ENCODE assay signal across 10 cellular contexts in genomic region chr14:74514471-74514932, GRCh38. TPM values are rescaled to one million over a fixed set of nuclear protein-coding genes. Genes with fewer than 3 reads are reported as not detected.
DNase-seq lines count a peak whose midpoint lies in the region; ATAC-seq and TF ChIP-seq lines count a peak whose summit lies in the region.
"Had no signal": no experiment of that assay in that cellular context is flagged by ENCODE, and none has a peak within 500 bp of the region (broad histone marks: within the 10 kb centered on the region; RNA-seq: fewer than 3 reads in every experiment).

No MANE protein-coding gene starts in this region.

- H3K9me3 ChIP-seq in fibroblast of lung (ENCODE audit: control insufficient read depth, insufficient read depth, low read depth, low read length): no peaks in the 10 kb centered on the region
- no peaks in the 10 kb centered on the region for H3K9me3 ChIP-seq in sigmoid colon

- TF ChIP-seq POLR2A in sigmoid colon (IDR thresholded peaks at IDR 0.05): no peak

- H3K79me2 ChIP-seq in fibroblast of lung (ENCODE audit: control insufficient read depth, insufficient read depth, low read length): no peaks in the 10 kb centered on the region

- no peak overlapping the region for H3K9ac ChIP-seq in fibroblast of lung (ENCODE audit: insufficient read depth, low read length)

- H2AFZ ChIP-seq in fibroblast of lung (ENCODE audit: low read length): no peak overlapping the region

- peak; percentile 36 to 63 for DNase-seq in NOMO-1 (lab: John Stamatoyannopoulos, UW; ENCODE audit: unreplicated experiment in 2 of 2)
- peak; percentile 59 to 95 for DNase-seq in fibroblast of lung (ENCODE audit: low read depth in 2 of 2)
- DNase-seq in sigmoid colon: peak; percentile 70
- DNase-seq in T1000 (lab: John Stamatoyannopoulos, UW): no peak
- DNase-seq in NCI-H82 treated with DMSO at 0.1 percent for 48 hours (lab: John Stamatoyannopoulos, UW; ENCODE audit: unreplicated experiment): no peak
- DNase-seq in globus pallidus (ENCODE audit: low spot score): no peak
- DNase-seq in NCI-H524 treated with DMSO at 0.1 percent for 48 hours (lab: John Stamatoyannopoulos, UW): no peak
- DNase-seq: SHP77 had no signal

- peak; percentile 48 for ATAC-seq in GM19463 (IDR thresholded peaks at IDR 0.05; ENCODE audit: unreplicated experiment)
- ATAC-seq: left colon had no signal

- no peak for TF ChIP-seq CTCF in fibroblast of lung (conservative IDR thresholded peaks at IDR 0.05 in 1 of 2, IDR thresholded peaks at IDR 0.05 in 1 of 2; ENCODE audit: low read depth in 1 of 2, low read length in 2 of 2)
- TF ChIP-seq CTCF in sigmoid colon (IDR thresholded peaks at IDR 0.05): no peak

- H3K36me3 ChIP-seq in fibroblast of lung (ENCODE audit: control insufficient read depth, insufficient read depth, low read length) (peaks cover 24% of the 10 kb centered on the region), sigmoid colon (no peaks in the 10 kb centered on the region)

- H4K20me1 ChIP-seq in fibroblast of lung (ENCODE audit: control insufficient read depth, extremely low read depth, insufficient read depth, low read length): no peaks in the 10 kb centered on the region

- H3K4me1 ChIP-seq in fibroblast of lung (ENCODE audit: control insufficient read depth, extremely low read depth, insufficient read depth, low read length) (peaks cover 37% of the 10 kb centered on the region), sigmoid colon (no peaks in the 10 kb centered on the region)

- no peak for TF ChIP-seq EP300 in sigmoid colon (IDR thresholded peaks at IDR 0.05)

- intact Hi-C loops in sigmoid colon (cut with DNase I): no loop called here

- WGBS in sigmoid colon, 2 donors: 33 to 57% methylated on average over 13 of the region's 13 CpGs

- H3K27ac ChIP-seq in fibroblast of lung (ENCODE audit: insufficient read depth, low read length): peak overlapping the region; percentile 74
- peak overlapping the region in 2 of 4 donors; percentile 25 to 31 for H3K27ac ChIP-seq in sigmoid colon

- H3K4me2 ChIP-seq in fibroblast of lung (ENCODE audit: extremely low read depth, insufficient read depth, low read length): peak overlapping the region; percentile 34

- H3K27me3 ChIP-seq in fibroblast of lung (ENCODE audit: control insufficient read depth, insufficient read depth, low read length) (no peaks in the 10 kb centered on the region), sigmoid colon (no peaks in the 10 kb centered on the region)

- H3K4me3 ChIP-seq in fibroblast of lung (replicated peaks in 1 of 4; ENCODE audit: control extremely low read depth in 1 of 4, insufficient read depth in 1 of 4, low read depth in 3 of 4, low read length in 4 of 4) (no peak overlapping the region), sigmoid colon (peak overlapping the region in 1 of 4 donors; percentile 5)

RNA-seq across cellular contexts. Expression of gene ISCA2, which starts 20.9 kb away (rescaled TPM):
- 11.7 and 17.7 TPM in 2 replicates for total RNA-seq in fibroblast of lung
- 32.1 and 35.5 TPM in 2 replicates for polyA plus RNA-seq in fibroblast of lung
- polyA plus RNA-seq in fibroblast of lung (2012): 16.6 and 24.9 TPM in 2 replicates
- polyA minus RNA-seq in fibroblast of lung (ENCODE audit: low replicate concordance): 1.7 and 3.4 TPM in 2 replicates
- total RNA-seq in sigmoid colon: 10 to 100 TPM in 3 of 4 donors, 1 to 10 TPM in 1; 8.6 to 15.7 (median 12.0) TPM
- polyA plus RNA-seq in sigmoid colon: 10 to 100 TPM; 24.2 to 59.0 (median 27.0) TPM

RNA-seq across cellular contexts. Expression of gene NPC2, which starts 21.4 kb away (rescaled TPM):
- total RNA-seq in fibroblast of lung (238 and 363 TPM in 2 replicates), sigmoid colon (100 to 1,000 TPM; 182 to 273 (median 215) TPM)
- polyA plus RNA-seq in fibroblast of lung (275 and 299 TPM in 2 replicates), sigmoid colon (100 to 1,000 TPM; 176 to 251 (median 230) TPM)
- 511 and 584 TPM in 2 replicates for polyA plus RNA-seq in fibroblast of lung (2012)
- 369 and 443 TPM in 2 replicates for polyA minus RNA-seq in fibroblast of lung (ENCODE audit: low replicate concordance)

Comparison
In these comparisons a context has a peak if more than half of its experiments do, and no peak if none do; other contexts are left out.
1. DNase-seq: peak in NOMO-1 (2 of 2), fibroblast of lung (2 of 2) and sigmoid colon (single experiment); none in T1000 (single experiment), NCI-H82 treated with DMSO at 0.1 percent for 48 hours (single experiment), globus pallidus (single experiment) and NCI-H524 treated with DMSO at 0.1 percent for 48 hours (single experiment).